8 cellular contexts compared by ENCODE assay signal in the genomic region with DNA sequence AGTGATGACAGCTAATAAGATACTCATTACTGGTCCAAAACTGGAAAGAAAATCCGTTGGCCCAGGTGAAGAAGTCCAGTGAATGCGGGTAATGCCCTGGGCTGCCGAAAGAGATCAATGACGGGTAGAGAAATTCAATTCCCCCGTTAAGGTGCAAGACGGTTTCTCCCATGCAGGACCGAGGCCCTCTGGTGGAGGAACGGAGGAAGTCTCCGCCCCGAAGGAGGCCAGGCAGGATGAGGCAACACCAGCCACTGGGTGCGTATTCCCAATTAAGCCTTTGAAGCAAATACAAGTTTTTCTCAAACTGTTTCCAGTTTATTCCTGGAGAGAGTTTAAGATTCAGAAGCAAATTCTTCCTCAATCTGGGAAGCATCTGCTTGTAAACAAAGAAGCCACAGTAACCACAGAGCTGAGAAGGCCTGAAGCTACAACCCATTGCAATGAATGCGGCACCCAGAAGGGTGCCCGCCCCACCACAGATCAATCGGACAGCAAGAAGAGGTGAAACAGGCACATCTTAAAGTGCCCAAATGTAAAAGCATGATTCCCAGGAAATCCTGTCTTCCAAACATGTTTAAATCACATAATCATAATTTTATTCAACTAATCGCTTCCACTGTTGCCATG.
DNase-seq lines count a peak whose midpoint lies in the region; ATAC-seq and TF ChIP-seq lines count a peak whose summit lies in the region.

No MANE protein-coding gene starts in this region.

- no peaks in the 10 kb centered on the region for H3K27me3 ChIP-seq in GM23248 (replicated peaks; ENCODE audit: insufficient read depth)
- H3K27me3 ChIP-seq in cardiac muscle cell: no peaks in the 10 kb centered on the region
- H3K27me3 ChIP-seq in upper lobe of left lung: no peaks in the 10 kb centered on the region

- in situ Hi-C loops in GM23248 (cut with MboI): loop anchor here (5.0 to 10.0 kb wide), 2 partner anchors 295 to 393 kb away; no protein-coding TSS in a partner anchor

- ATAC-seq in upper lobe of left lung (ENCODE audit: low FRiP score in 2 of 2): peak; percentile 89 to 97

- DNase-seq in DMS153 treated with DMSO at 0.1 percent for 48 hours (lab: John Stamatoyannopoulos, UW; ENCODE audit: unreplicated experiment) (peak; percentile 65), GM23248 (peak; percentile 88), NCI-H1092 (lab: John Stamatoyannopoulos, UW) (peak; percentile 84), SKM-1 treated with dmso at 0.1 percent for 144 hours (lab: John Stamatoyannopoulos, UW; ENCODE audit: unreplicated experiment) (peak; percentile 24), cardiac muscle cell (ENCODE audit: low read depth in 1 of 2, low spot score in 1 of 2) (peak; percentile 82 to 88), posterior vena cava (ENCODE audit: low spot score) (peak; percentile 95), upper lobe of left lung (peak in 1 of 2 donors; percentile 84)
- peak; percentile 71 for DNase-seq in activated naive CD8-positive, alpha-beta T cell treated with anti-CD3 and anti-CD28 coated beads for 36 hours

- no peak for TF ChIP-seq EP300 in upper lobe of left lung (IDR thresholded peaks at IDR 0.05)

- H2AFZ ChIP-seq in GM23248: peak overlapping the region; percentile 61; the same call in 1 of the 2 replicates

- 0 out of 2 replicates have a peak overlapping the region, but pooled peaks have one; percentile 14 for H3K9ac ChIP-seq in GM23248

- no peaks in the 10 kb centered on the region for H3K36me3 Mint-ChIP-seq in activated naive CD8-positive, alpha-beta T cell treated with anti-CD3 and anti-CD28 coated beads for 36 hours

- TF ChIP-seq CTCF in cardiac muscle cell (IDR thresholded peaks at IDR 0.05; ENCODE audit: low read depth, low read length): peak; percentile 95
- peak; percentile 88 to 95 (median 92) for TF ChIP-seq CTCF in upper lobe of left lung (IDR thresholded peaks at IDR 0.05)

- no peak overlapping the region for H3K4me3 ChIP-seq in GM23248
- no peak overlapping the region for H3K4me3 ChIP-seq in cardiac muscle cell
- H3K4me3 ChIP-seq in upper lobe of left lung: no peak overlapping the region

- no peaks in the 10 kb centered on the region for H3K79me2 ChIP-seq in GM23248 (ENCODE audit: insufficient read depth)

- TF ChIP-seq POLR2A in upper lobe of left lung (IDR thresholded peaks at IDR 0.05): no peak

- 0 out of 2 replicates have a peak, but pooled peaks cover 10% of the 10 kb centered on the region for H3K4me1 ChIP-seq in GM23248 (ENCODE audit: insufficient read depth)
- H3K4me1 ChIP-seq in cardiac muscle cell (ENCODE audit: low read depth): peaks cover 13% of the 10 kb centered on the region
- H3K4me1 ChIP-seq in upper lobe of left lung: peaks cover 13 to 26% (median 18%) of the 10 kb centered on the region in 4 donors

- H3K4me2 ChIP-seq in GM23248 (ENCODE audit: unreplicated experiment): peak overlapping the region; percentile 40

- H3K36me3 ChIP-seq in GM23248 (ENCODE audit: low read depth) (no peaks in the 10 kb centered on the region), cardiac muscle cell (no peaks in the 10 kb centered on the region), upper lobe of left lung (no peaks in the 10 kb centered on the region)

- no peaks in the 10 kb centered on the region for H3K9me3 ChIP-seq in GM23248 (ENCODE audit: low read depth)
- no peaks in the 10 kb centered on the region for H3K9me3 ChIP-seq in cardiac muscle cell (ENCODE audit: low read depth)
- no peaks in the 10 kb centered on the region for H3K9me3 ChIP-seq in upper lobe of left lung

- no peaks in the 10 kb centered on the region for H3F3A ChIP-seq in GM23248 (ENCODE audit: insufficient read depth)

- H3K9me3 Mint-ChIP-seq in activated naive CD8-positive, alpha-beta T cell treated with anti-CD3 and anti-CD28 coated beads for 36 hours: no peaks in the 10 kb centered on the region

- H3K27ac ChIP-seq in GM23248 (no peak overlapping the region), cardiac muscle cell (no peak overlapping the region), upper lobe of left lung (peak overlapping the region in 3 of 4 donors; percentile 21 to 71 (median 66))

- intact Hi-C loops in posterior vena cava (cut with DNase I): loop anchor here in 1 of 2 donors (2.0 to 10.0 kb wide), 3 partner anchors 163 to 393 kb away; no protein-coding TSS in a partner anchor

- H3K27ac Mint-ChIP-seq in activated naive CD8-positive, alpha-beta T cell treated with anti-CD3 and anti-CD28 coated beads for 36 hours: no peak overlapping the region

- H3K4me1 Mint-ChIP-seq in activated naive CD8-positive, alpha-beta T cell treated with anti-CD3 and anti-CD28 coated beads for 36 hours: peaks cover 4% of the 10 kb centered on the region

- H3K4me3 Mint-ChIP-seq in activated naive CD8-positive, alpha-beta T cell treated with anti-CD3 and anti-CD28 coated beads for 36 hours: no peak overlapping the region

- H3K9me2 ChIP-seq in GM23248 (ENCODE audit: insufficient read depth): no peaks in the 10 kb centered on the region

- 15% methylated on average over 15 of the region's 15 CpGs for WGBS in GM23248 (ENCODE audit: low coverage in 1 of 2, low lambda C conversion rate in 2 of 2, missing lambda C conversion rate in 2 of 2), 2 experiments
- 24 to 29% methylated on average over 15 of the region's 15 CpGs for WGBS in upper lobe of left lung, 2 donors

- H3K27me3 Mint-ChIP-seq in activated naive CD8-positive, alpha-beta T cell treated with anti-CD3 and anti-CD28 coated beads for 36 hours: peaks cover 3% of the 10 kb centered on the region

- H4K20me1 ChIP-seq in GM23248 (ENCODE audit: insufficient read depth): no peaks in the 10 kb centered on the region

Comparison
In these comparisons a context has a peak if more than half of its experiments do, and no peak if none do; other contexts are left out.
1. H3K27ac ChIP-seq: peak in upper lobe of left lung (3 of 4); none in GM23248 (single experiment) and cardiac muscle cell (single experiment).